8 cellular contexts compared by ENCODE assay signal in the genomic region with DNA sequence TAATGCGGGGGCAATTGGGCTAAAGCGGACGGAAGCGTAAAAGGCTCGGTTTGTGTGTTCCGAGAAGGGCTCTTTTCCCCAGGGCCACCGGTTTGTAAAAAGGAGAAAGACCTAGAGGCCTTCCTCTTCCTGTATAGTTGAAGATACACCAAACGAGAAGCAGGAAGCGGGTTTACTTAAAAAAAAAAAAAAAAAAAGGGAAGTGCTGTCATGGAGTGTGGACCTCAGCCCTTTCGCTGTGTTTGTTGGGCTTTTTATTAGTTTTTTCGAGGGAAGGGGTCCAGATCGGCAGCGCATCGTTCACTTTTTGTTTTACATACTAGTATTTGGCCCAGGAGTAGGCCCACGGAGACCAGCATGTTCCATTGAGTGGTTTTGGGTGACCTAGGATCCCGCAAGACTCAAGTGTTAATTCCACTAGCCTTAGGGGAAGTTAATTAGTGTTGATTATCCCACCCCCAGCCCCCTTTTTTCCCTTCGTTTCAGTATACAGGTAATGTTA. TPM values are rescaled to one million over a fixed set of nuclear protein-coding genes. Genes with fewer than 3 reads are reported as not detected.
DNase-seq lines count a peak whose midpoint lies in the region; ATAC-seq, FAIRE-seq and TF ChIP-seq lines count a peak whose summit lies in the region.

No MANE protein-coding gene starts in this region.

- H3K9me3 ChIP-seq in adipocyte (ENCODE audit: control insufficient read depth, low read length), result no peaks in the 10 kb centered on the region

- peak overlapping the region; percentile 99 for H3K9ac ChIP-seq in adipocyte (ENCODE audit: low read length)

- TF ChIP-seq CTCF in omental fat pad (IDR thresholded peaks at IDR 0.05), result no peak

- H3K27me3 ChIP-seq in adipocyte (replicated peaks; ENCODE audit: control insufficient read depth, insufficient read depth, low read length), result no peaks in the 10 kb centered on the region

- H3K4me1 ChIP-seq in adipocyte (ENCODE audit: control insufficient read depth, insufficient read depth, low read length), result peaks cover 54% of the 10 kb centered on the region

- no peaks in the 10 kb centered on the region for H3K36me3 ChIP-seq in adipocyte (ENCODE audit: control insufficient read depth, insufficient read depth, low read length, severe bottlenecking)

- ATAC-seq in HG03025 (IDR thresholded peaks at IDR 0.05; ENCODE audit: low FRiP score, unreplicated experiment) (peak; percentile 30), omental fat pad (ENCODE audit: low FRiP score) (no peak)

- FAIRE-seq in GM18507 (lab: Jason Lieb, UNC), result peak; percentile 56

- DNase-seq in Ammon's horn (ENCODE audit: low spot score), result peak; percentile 34
- no peak for DNase-seq in GM18507 (ENCODE audit: extremely low spot score, insufficient read length, low read depth)
- peak; percentile 87 for DNase-seq in NOMO-1 treated with dmso at 0.1 percent for 144 hours (lab: John Stamatoyannopoulos, UW; ENCODE audit: unreplicated experiment)
- DNase-seq in adipocyte (ENCODE audit: low read depth), result no peak
- peak; percentile 13 for DNase-seq in hepatic stellate cell (ENCODE audit: low spot score)
- no peak for DNase-seq in skeletal muscle cell (ENCODE audit: low read depth)
- no peak for DNase-seq in omental fat pad (ENCODE audit: low spot score)

- H3K4me3 ChIP-seq in adipocyte (ENCODE audit: low read length) (peak overlapping the region; percentile 99), skeletal muscle cell (ENCODE audit: low read depth, low read length) (peak overlapping the region; percentile 69)

RNA-seq across cellular contexts. Expression of gene ACTR2, which starts 0.7 kb away (rescaled TPM):
- total RNA-seq in omental fat pad, result 100 to 1,000 TPM in 2 of 4 donors, 10 to 100 TPM in 2; 56.4 to 115 (median 97.1) TPM

Comparison
In these comparisons a context has a peak if more than half of its experiments do, and no peak if none do; other contexts are left out.
1. DNase-seq: peak in Ammon's horn (single experiment), NOMO-1 treated with dmso at 0.1 percent for 144 hours (single experiment) and hepatic stellate cell (single experiment); none in GM18507 (single experiment), adipocyte (single experiment), skeletal muscle cell (single experiment) and omental fat pad (single experiment).